Comparison of ENCODE assay signal across 1 cellular context in genomic region chr6:155319902-155320301, GRCh38.
TF ChIP-seq lines count a peak whose summit lies in the region.

No MANE protein-coding gene starts in this region.

TF ChIP-seq in SK-N-SH, 30 proteins besides CTCF, POLR2A, EP300 and RAD21 (continued from another document):
- TF ChIP-seq IRF3 (IDR thresholded peaks at IDR 0.05; ENCODE audit: low read depth, low read length) = no peak
